In the genomic region with DNA sequence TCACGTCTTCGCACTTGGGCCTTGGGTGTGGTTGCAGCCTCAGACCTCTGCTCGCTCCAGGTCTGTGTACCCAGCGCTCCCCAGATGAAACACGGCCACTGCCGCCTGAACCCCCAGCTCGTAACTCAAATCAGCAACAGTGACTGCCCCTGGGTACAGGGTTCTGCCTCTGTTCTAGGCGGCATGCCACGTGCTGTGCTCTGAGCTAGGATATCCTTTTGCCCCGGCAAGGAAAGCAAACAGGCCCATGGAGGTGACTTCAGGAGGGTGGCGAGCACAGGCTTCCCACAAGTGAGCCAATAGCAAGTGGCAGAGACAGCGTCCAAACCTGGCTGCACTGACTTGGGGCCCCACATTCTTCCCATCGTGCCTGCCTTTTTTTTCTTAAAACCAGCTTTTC, we compare ENCODE assay signal across 7 cellular contexts.
DNase-seq lines count a peak whose midpoint lies in the region; ATAC-seq and TF ChIP-seq lines count a peak whose summit lies in the region.
"Not testable (repeated sequence)": the region's sequence is repeated elsewhere in the genome, so short reads cannot be mapped to it uniquely, and the experiment has no call there.

No MANE protein-coding gene starts in this region.

- POLR2A ChIA-PET in naive thymus-derived CD4-positive, alpha-beta T cell (lab: Charles Lee) = not testable (repeated sequence)

- not testable (repeated sequence) for H3K4me1 ChIP-seq in H9 (ENCODE audit: insufficient read depth, low read length); MM.1S (ENCODE audit: low read length); endodermal cell (ENCODE audit: control insufficient read depth, insufficient read depth, low read length); naive thymus-derived CD4-positive, alpha-beta T cell (ENCODE audit: control insufficient read depth in 2 of 2, insufficient read depth in 2 of 2, low read length in 2 of 2)

- no CpG with 5 or more reads among the region's 13 CpGs for WGBS in H9 (ENCODE audit: extremely low coverage, insufficient read length, low lambda C conversion rate)
- WGBS in endodermal cell (ENCODE audit: insufficient coverage in 1 of 2, insufficient read length in 1 of 2), 2 experiments = 84 to 87% methylated on average over 3 to 12 of the region's 13 CpGs

- intact Hi-C loops in naive thymus-derived CD4-positive, alpha-beta T cell (cut with micrococcal nuclease) = not testable (repeated sequence)

- H2BK20ac ChIP-seq in H9 (ENCODE audit: low read depth, low read length, poor library complexity, severe bottlenecking) = not testable (repeated sequence)

- H3K4me3 ChIP-seq in MM.1S (ENCODE audit: low read length); endodermal cell (ENCODE audit: low read length); naive thymus-derived CD4-positive, alpha-beta T cell (ENCODE audit: low read length): not testable (repeated sequence)

- H3F3A ChIP-seq in MM.1S (ENCODE audit: insufficient read depth, low read length) = not testable (repeated sequence)

- not testable (repeated sequence) for H2AFZ ChIP-seq in H9 (ENCODE audit: low read length); MM.1S (ENCODE audit: low read length)

- H3K18ac ChIP-seq in H9 (ENCODE audit: insufficient read length, low read depth, low read length) = not testable (repeated sequence)

- DNase-seq in H9 (peak; percentile 10), endodermal cell (peak; percentile 1), mesenteric fat pad (ENCODE audit: low spot score) (peak; percentile 75), type B pancreatic cell (ENCODE audit: extremely low spot score, unreplicated experiment) (peak; percentile 64)
- not testable (repeated sequence) for DNase-seq in MM.1S; naive thymus-derived CD4-positive, alpha-beta T cell

- CTCF ChIA-PET in naive thymus-derived CD4-positive, alpha-beta T cell (lab: Charles Lee) = not testable (repeated sequence)

- not testable (repeated sequence) for H3K27ac ChIP-seq in H9 (ENCODE audit: insufficient read length, low read depth, low read length); endodermal cell (ENCODE audit: low read depth, low read length); naive thymus-derived CD4-positive, alpha-beta T cell (ENCODE audit: low read depth, low read length)
- H3K27ac ChIP-seq in MM.1S (ENCODE audit: low read length) = peak overlapping the region; percentile 63; the same call in 1 of the 2 replicates

- not testable (repeated sequence) for H3K9me3 ChIP-seq in H9 (ENCODE audit: control insufficient read depth, low read depth, low read length); MM.1S (replicated peaks; ENCODE audit: insufficient read depth, low read length); endodermal cell (ENCODE audit: control insufficient read depth, low read length); naive thymus-derived CD4-positive, alpha-beta T cell (ENCODE audit: control insufficient read depth in 2 of 3, low read length in 3 of 3)

- H2BK12ac ChIP-seq in H9 (ENCODE audit: insufficient read length, low read depth, low read length) = not testable (repeated sequence)

- H3K9ac ChIP-seq in H9 (ENCODE audit: extremely low read depth, insufficient read length, low read length); MM.1S (ENCODE audit: low read length); endodermal cell (ENCODE audit: extremely low read depth, low read length, poor library complexity, severe bottlenecking): not testable (repeated sequence)

- peak; percentile 19 for ATAC-seq in naive thymus-derived CD4-positive, alpha-beta T cell
- ATAC-seq in stimulated activated memory B cell treated with anti-CD40 and anti-IgM and Interleukin-4, amounts not matched to agents 10 μg/mL and 1 μg/mL and 100 μg/mL, for 72 hours = peak; percentile 13

- H3K36me3 Mint-ChIP-seq in H9 (ENCODE audit: insufficient read depth in 1 of 3, low read depth in 3 of 3) = peaks cover 0 to 28% (median 14%) of the 10 kb centered on the region in 3 experiments; a peak in 5 of 7 replicates
- H3K36me3 Mint-ChIP-seq in endodermal cell (ENCODE audit: low read depth) = peaks cover 30% of the 10 kb centered on the region
- H3K36me3 Mint-ChIP-seq in naive thymus-derived CD4-positive, alpha-beta T cell; type B pancreatic cell: not testable (repeated sequence)
- H3K36me3 Mint-ChIP-seq in stimulated activated memory B cell treated with anti-CD40 and anti-IgM and Interleukin-4, amounts not matched to agents 10 μg/mL and 1 μg/mL and 100 μg/mL, for 72 hours = peaks cover 13% of the 10 kb centered on the region

- H3K79me2 ChIP-seq in H9 (ENCODE audit: insufficient read depth, low read length); MM.1S (ENCODE audit: low read length): not testable (repeated sequence)

- H3K14ac ChIP-seq in H9 (ENCODE audit: insufficient read depth, low read length) = not testable (repeated sequence)

- H4K91ac ChIP-seq in H9 (ENCODE audit: insufficient read length, low read depth, low read length) = not testable (repeated sequence)

- not testable (repeated sequence) for H2BK120ac ChIP-seq in H9 (ENCODE audit: low read depth, low read length, poor library complexity, severe bottlenecking)

- not testable (repeated sequence) for H3K27ac Mint-ChIP-seq in H9; endodermal cell; naive thymus-derived CD4-positive, alpha-beta T cell; stimulated activated memory B cell treated with anti-CD40 and anti-IgM and Interleukin-4, amounts not matched to agents 10 μg/mL and 1 μg/mL and 100 μg/mL, for 72 hours; type B pancreatic cell

- H3K4ac ChIP-seq in H9 (ENCODE audit: low read depth, low read length) = not testable (repeated sequence)

- not testable (repeated sequence) for H3K9me3 Mint-ChIP-seq in H9; endodermal cell; naive thymus-derived CD4-positive, alpha-beta T cell; stimulated activated memory B cell treated with anti-CD40 and anti-IgM and Interleukin-4, amounts not matched to agents 10 μg/mL and 1 μg/mL and 100 μg/mL, for 72 hours; type B pancreatic cell

- H3K23me2 ChIP-seq in H9 (ENCODE audit: insufficient read length, low read depth, low read length, poor library complexity, severe bottlenecking) = not testable (repeated sequence)

- not testable (repeated sequence) for H3K79me1 ChIP-seq in H9 (ENCODE audit: insufficient read depth, low read depth, low read length, poor library complexity, severe bottlenecking)

- not testable (repeated sequence) for H4K20me1 ChIP-seq in H9 (ENCODE audit: control insufficient read depth, insufficient read depth, insufficient read length); MM.1S (ENCODE audit: insufficient read depth, low read length)

- not testable (repeated sequence) for H3K4me1 Mint-ChIP-seq in H9; endodermal cell; naive thymus-derived CD4-positive, alpha-beta T cell; stimulated activated memory B cell treated with anti-CD40 and anti-IgM and Interleukin-4, amounts not matched to agents 10 μg/mL and 1 μg/mL and 100 μg/mL, for 72 hours; type B pancreatic cell (ENCODE audit: unreplicated experiment)

- not testable (repeated sequence) for TF ChIP-seq CTCF in H9 (conservative IDR thresholded peaks at IDR 0.05); MM.1S (IDR thresholded peaks at IDR 0.05; ENCODE audit: low read length); endodermal cell (conservative IDR thresholded peaks at IDR 0.05); type B pancreatic cell (conservative IDR thresholded peaks at IDR 0.05)

- H3K4me3 Mint-ChIP-seq in H9; endodermal cell; naive thymus-derived CD4-positive, alpha-beta T cell; stimulated activated memory B cell treated with anti-CD40 and anti-IgM and Interleukin-4, amounts not matched to agents 10 μg/mL and 1 μg/mL and 100 μg/mL, for 72 hours; type B pancreatic cell: not testable (repeated sequence)

- not testable (repeated sequence) for H3K56ac ChIP-seq in H9 (ENCODE audit: insufficient read length, low read depth, low read length)

- H3K27me3 ChIP-seq in H9 (ENCODE audit: insufficient read depth, low read length); MM.1S (replicated peaks; ENCODE audit: insufficient read depth, low read length); endodermal cell (ENCODE audit: control insufficient read depth, insufficient read depth, low read length, poor library complexity, severe bottlenecking); naive thymus-derived CD4-positive, alpha-beta T cell (ENCODE audit: control insufficient read depth in 2 of 2, insufficient read depth in 2 of 2, low read length in 2 of 2): not testable (repeated sequence)

- H3K23ac ChIP-seq in H9 (ENCODE audit: insufficient read length, low read depth, low read length) = not testable (repeated sequence)

- not testable (repeated sequence) for H2BK5ac ChIP-seq in H9 (ENCODE audit: insufficient read length, low read length)

- not testable (repeated sequence) for H3K9me2 ChIP-seq in MM.1S (replicated peaks; ENCODE audit: insufficient read depth, low read length)

- not testable (repeated sequence) for H2BK15ac ChIP-seq in H9 (ENCODE audit: low read depth, low read length)

- not testable (repeated sequence) for H4K5ac ChIP-seq in H9 (ENCODE audit: insufficient read length, low read depth, low read length)

- H3K36me3 ChIP-seq in MM.1S (replicated peaks; ENCODE audit: insufficient read depth, low read length); endodermal cell (ENCODE audit: control insufficient read depth, insufficient read depth, low read length); naive thymus-derived CD4-positive, alpha-beta T cell (ENCODE audit: control insufficient read depth in 2 of 3, insufficient read depth in 3 of 3, low read length in 3 of 3): not testable (repeated sequence)

- H3T11ph ChIP-seq in H9 (ENCODE audit: low read length) = not testable (repeated sequence)

- H3K27me3 Mint-ChIP-seq in H9 (ENCODE audit: low read depth); endodermal cell (ENCODE audit: insufficient read depth); naive thymus-derived CD4-positive, alpha-beta T cell; stimulated activated memory B cell treated with anti-CD40 and anti-IgM and Interleukin-4, amounts not matched to agents 10 μg/mL and 1 μg/mL and 100 μg/mL, for 72 hours; type B pancreatic cell: not testable (repeated sequence)

- not testable (repeated sequence) for H2AK5ac ChIP-seq in H9 (ENCODE audit: insufficient read length, low read length)

- H3K4me2 ChIP-seq in H9 (ENCODE audit: insufficient read depth, insufficient read length, low read length); MM.1S (ENCODE audit: low read depth, low read length): not testable (repeated sequence)

- H4K8ac ChIP-seq in H9 (replicated peaks; ENCODE audit: insufficient read length, low read depth, low read length) = not testable (repeated sequence)
